Comparison of ENCODE assay signal across 18 cellular contexts in genomic region chr14:31770271-31770670, GRCh38.
DNase-seq lines count a peak whose midpoint lies in the region; ATAC-seq, FAIRE-seq and TF ChIP-seq lines count a peak whose summit lies in the region.
"Had no signal": no experiment of that assay in that cellular context is flagged by ENCODE, and none has a peak within 500 bp of the region (broad histone marks: within the 10 kb centered on the region; RNA-seq: fewer than 3 reads in every experiment).

No MANE protein-coding gene starts in this region.

- H3K27me3 ChIP-seq in GM12878 (replicated peaks in 1 of 2; ENCODE audit: control insufficient read depth in 2 of 2, insufficient read depth in 2 of 2, low read length in 1 of 2) (no peaks in the 10 kb centered on the region), left ventricle myocardium inferior (ENCODE audit: low read depth) (no peaks in the 10 kb centered on the region), thoracic aorta (replicated peaks; ENCODE audit: insufficient read depth) (no peaks in the 10 kb centered on the region), Caco-2 (replicated peaks; ENCODE audit: control insufficient read depth, insufficient read depth, low read length) (no peaks in the 10 kb centered on the region)

- no peak for TF ChIP-seq EP300 in GM12878 (IDR thresholded peaks at IDR 0.05; ENCODE audit: borderline replicate concordance in 1 of 2, control insufficient read depth in 1 of 2, low read depth in 2 of 2, low read length in 2 of 2)

- RAD21 ChIA-PET in GM12878 (lab: Charles Lee; ENCODE audit: unreplicated experiment) = no interaction called here

- FAIRE-seq in GM12878 (lab: Jason Lieb, UNC) = no peak

- in situ Hi-C loops in GM12878 (cut with MboI) = no loop called here

- no peak for TF ChIP-seq RAD21 in GM12878 (IDR thresholded peaks at IDR 0.05; ENCODE audit: insufficient read depth, low read depth, low read length)

- H3K4me1 Mint-ChIP-seq in activated naive CD8-positive, alpha-beta T cell treated with anti-CD3 and anti-CD28 coated beads, Interleukin-2, amount 50 U/mL, for 24 hours = peaks cover 7% of the 10 kb centered on the region
- H3K4me1 Mint-ChIP-seq in activated naive CD8-positive, alpha-beta T cell treated with anti-CD3 and anti-CD28 coated beads for 36 hours = peaks cover 3% of the 10 kb centered on the region
- H3K4me1 Mint-ChIP-seq in Caco-2 (ENCODE audit: low read depth, unreplicated experiment) = no peaks in the 10 kb centered on the region
- H3K4me1 Mint-ChIP-seq: H9, T-helper 17 cell had no signal

- DNase-seq in activated naive CD8-positive, alpha-beta T cell treated with anti-CD3 and anti-CD28 coated beads, Interleukin-2, amount 50 U/mL, for 24 hours = no peak
- no peak for DNase-seq in activated naive CD8-positive, alpha-beta T cell treated with anti-CD3 and anti-CD28 coated beads for 36 hours
- DNase-seq in GM12878 (ENCODE audit: low read depth, low spot score) (no peak), left ventricle myocardium inferior (no peak), thoracic aorta (ENCODE audit: low spot score) (peak; percentile 4), Caco-2 (no peak), iPS-NIHi7 (ENCODE audit: extremely low spot score) (no peak), DMS79 treated with DMSO at 0.1 percent for 48 hours (lab: John Stamatoyannopoulos, UW) (no peak)
- DNase-seq: activated CD4-positive, alpha-beta T cell treated with anti-CD3 and anti-CD28 coated beads, Interleukin-2, amount 50 U/mL, for 1 hour; activated T-cell treated with anti-CD3 and anti-CD28 coated beads, Interleukin-2, amount 50 U/mL, for 72 hours; anterior cingulate cortex; COR-L47; H9; NCI-H1092 treated with DMSO at 0.1 percent for 48 hours; NCI-H446; PC-9; T-helper 17 cell had no signal

- WGBS in GM12878 (ENCODE audit: insufficient coverage, insufficient replicate concordance, low lambda C conversion rate, missing lambda C conversion rate) = 85% methylated on average over 4 of the region's 4 CpGs

- TF ChIP-seq POLR2A in GM12878 (IDR thresholded peaks at IDR 0.05; ENCODE audit: low read depth, low read length) = no peak

- H3K27me3 Mint-ChIP-seq in activated naive CD8-positive, alpha-beta T cell treated with anti-CD3 and anti-CD28 coated beads, Interleukin-2, amount 50 U/mL, for 24 hours = no peaks in the 10 kb centered on the region
- H3K27me3 Mint-ChIP-seq in activated naive CD8-positive, alpha-beta T cell treated with anti-CD3 and anti-CD28 coated beads for 36 hours = no peaks in the 10 kb centered on the region
- no peaks in the 10 kb centered on the region for H3K27me3 Mint-ChIP-seq in Caco-2 (ENCODE audit: insufficient read depth, unreplicated experiment)
- H3K27me3 Mint-ChIP-seq: T-helper 17 cell had no signal

- no peak overlapping the region for H3K27ac Mint-ChIP-seq in activated naive CD8-positive, alpha-beta T cell treated with anti-CD3 and anti-CD28 coated beads, Interleukin-2, amount 50 U/mL, for 24 hours
- H3K27ac Mint-ChIP-seq in activated naive CD8-positive, alpha-beta T cell treated with anti-CD3 and anti-CD28 coated beads for 36 hours = no peak overlapping the region
- H3K27ac Mint-ChIP-seq in Caco-2 (ENCODE audit: unreplicated experiment) = no peak overlapping the region
- H3K27ac Mint-ChIP-seq: activated T-cell treated with anti-CD3 and anti-CD28 coated beads, Interleukin-2, amount 50 U/mL, for 72 hours; H9; T-helper 17 cell had no signal

- no peaks in the 10 kb centered on the region for H4K20me1 ChIP-seq in GM12878 (ENCODE audit: control insufficient read depth, insufficient read depth)

- H2AFZ ChIP-seq in GM12878 (ENCODE audit: control insufficient read depth, low read depth, low read length) = no peak overlapping the region
- H2AFZ ChIP-seq: PC-9 had no signal

- H3K36me3 Mint-ChIP-seq in activated naive CD8-positive, alpha-beta T cell treated with anti-CD3 and anti-CD28 coated beads, Interleukin-2, amount 50 U/mL, for 24 hours (ENCODE audit: low read depth) = peaks cover 4% of the 10 kb centered on the region
- peaks cover 16% of the 10 kb centered on the region for H3K36me3 Mint-ChIP-seq in activated naive CD8-positive, alpha-beta T cell treated with anti-CD3 and anti-CD28 coated beads for 36 hours
- no peaks in the 10 kb centered on the region for H3K36me3 Mint-ChIP-seq in Caco-2 (ENCODE audit: insufficient read depth, unreplicated experiment)

- ATAC-seq in activated naive CD8-positive, alpha-beta T cell treated with anti-CD3 and anti-CD28 coated beads, Interleukin-2, amount 50 U/mL, for 24 hours = peak; percentile 77
- ATAC-seq in GM12878 (no peak), thoracic aorta (ENCODE audit: insufficient number of reproducible peaks, low FRiP score, low read depth) (no peak)
- ATAC-seq: activated T-cell treated with anti-CD3 and anti-CD28 coated beads, Interleukin-2, amount 50 U/mL, for 72 hours; T-helper 17 cell had no signal

- SMC1A ChIA-PET in GM12878 (lab: Charles Lee; ENCODE audit: uncharacterized antibody, unreplicated experiment) = interaction anchor here (1.2 kb wide), 1 partner anchor 8 kb away, joined by 3 read pairs; no protein-coding TSS in a partner anchor

- H3K36me3 ChIP-seq in GM12878 (ENCODE audit: control insufficient read depth in 2 of 2, insufficient read depth in 2 of 2, low read length in 1 of 2) (no peaks in the 10 kb centered on the region), left ventricle myocardium inferior (no peaks in the 10 kb centered on the region), thoracic aorta (no peaks in the 10 kb centered on the region), Caco-2 (ENCODE audit: control insufficient read depth, insufficient read depth, low read length) (no peaks in the 10 kb centered on the region)

- H3K4me1 ChIP-seq in GM12878 (ENCODE audit: control insufficient read depth, insufficient read depth, low read length) (no peaks in the 10 kb centered on the region), left ventricle myocardium inferior (peaks cover 12% of the 10 kb centered on the region), thoracic aorta (ENCODE audit: control insufficient read depth in 1 of 2, low read depth in 2 of 2) (no peaks in the 10 kb centered on the region), Caco-2 (no peaks in the 10 kb centered on the region)

- BruUV-seq in GM12878 (replicated peaks; lab: Mats Ljungman, UMichigan) (no TSS peak), Caco-2 (replicated peaks; lab: Mats Ljungman, UMichigan) (no TSS peak)

- no peak overlapping the region for H3K4me2 ChIP-seq in GM12878 (ENCODE audit: control insufficient read depth, insufficient read depth)
- H3K4me2 ChIP-seq: PC-9, smooth muscle cell had no signal

- no peak overlapping the region for H3K4me3 ChIP-seq in GM12878
- H3K4me3 ChIP-seq in left ventricle myocardium inferior = no peak overlapping the region
- H3K4me3 ChIP-seq in thoracic aorta = no peak overlapping the region
- no peak overlapping the region for H3K4me3 ChIP-seq in Caco-2 (ENCODE audit: low read depth, low read length)
- H3K4me3 ChIP-seq: PC-9, smooth muscle cell had no signal

- no peak overlapping the region for H3K27ac ChIP-seq in GM12878 (ENCODE audit: control insufficient read depth, insufficient read depth)
- H3K27ac ChIP-seq in left ventricle myocardium inferior (replicated peaks) = peak overlapping the region; percentile 36
- no peak overlapping the region for H3K27ac ChIP-seq in thoracic aorta
- H3K27ac ChIP-seq: PC-9 had no signal

- intact Hi-C loops in GM12878 (cut with micrococcal nuclease; ENCODE audit: unreplicated experiment) = no loop called here
- intact Hi-C loops in left ventricle myocardium inferior (cut with micrococcal nuclease) = no loop called here
- intact Hi-C loops in Caco-2 (cut with micrococcal nuclease; ENCODE audit: unreplicated experiment) = no loop called here

- POLR2A ChIA-PET in GM12878 (lab: Charles Lee) (interaction anchor here (0.6 kb wide), 1 partner anchor 16 kb away, joined by 4 read pairs; no protein-coding TSS in a partner anchor), Caco-2 (lab: Charles Lee) (no interaction called here)

- peaks cover 7% of the 10 kb centered on the region for H3K9me3 Mint-ChIP-seq in activated naive CD8-positive, alpha-beta T cell treated with anti-CD3 and anti-CD28 coated beads, Interleukin-2, amount 50 U/mL, for 24 hours
- no peaks in the 10 kb centered on the region for H3K9me3 Mint-ChIP-seq in activated naive CD8-positive, alpha-beta T cell treated with anti-CD3 and anti-CD28 coated beads for 36 hours
- H3K9me3 Mint-ChIP-seq in Caco-2 (ENCODE audit: unreplicated experiment) = no peaks in the 10 kb centered on the region
- H3K9me3 Mint-ChIP-seq: activated T-cell treated with anti-CD3 and anti-CD28 coated beads, Interleukin-2, amount 50 U/mL, for 72 hours had no signal

- CTCF ChIA-PET in GM12878 (lab: Yijun Ruan, JAX) = no interaction called here
- CTCF ChIA-PET in Caco-2 (lab: Charles Lee) = no interaction called here

- TF ChIP-seq CTCF in GM12878 (IDR thresholded peaks at IDR 0.05 in 2 of 3, conservative IDR thresholded peaks at IDR 0.05 in 1 of 3; ENCODE audit: control insufficient read depth in 2 of 3, extremely low read depth in 1 of 3, insufficient read depth in 1 of 3, low read depth in 3 of 3, low read length in 3 of 3) (no peak), left ventricle myocardium inferior (IDR thresholded peaks at IDR 0.05; ENCODE audit: borderline replicate concordance) (no peak), thoracic aorta (IDR thresholded peaks at IDR 0.05) (no peak), Caco-2 (IDR thresholded peaks at IDR 0.05; ENCODE audit: insufficient read depth in 1 of 2, low read depth in 1 of 2, low read length in 1 of 2, severe bottlenecking in 1 of 2, unreplicated experiment in 1 of 2) (no peak)

- no peak overlapping the region for H3K4me3 Mint-ChIP-seq in activated naive CD8-positive, alpha-beta T cell treated with anti-CD3 and anti-CD28 coated beads, Interleukin-2, amount 50 U/mL, for 24 hours
- H3K4me3 Mint-ChIP-seq in activated naive CD8-positive, alpha-beta T cell treated with anti-CD3 and anti-CD28 coated beads for 36 hours = no peak overlapping the region
- H3K4me3 Mint-ChIP-seq in Caco-2 (ENCODE audit: unreplicated experiment) = no peak overlapping the region
- H3K4me3 Mint-ChIP-seq: activated T-cell treated with anti-CD3 and anti-CD28 coated beads, Interleukin-2, amount 50 U/mL, for 72 hours; H9; T-helper 17 cell had no signal

- H3K79me2 ChIP-seq in GM12878 (ENCODE audit: control insufficient read depth, insufficient read depth, low read length) = no peaks in the 10 kb centered on the region

- H3K9me3 ChIP-seq in GM12878 (replicated peaks; ENCODE audit: control insufficient read depth, insufficient read depth, low read length) = no peaks in the 10 kb centered on the region
- no peaks in the 10 kb centered on the region for H3K9me3 ChIP-seq in left ventricle myocardium inferior (replicated peaks)
- H3K9me3 ChIP-seq in thoracic aorta = no peaks in the 10 kb centered on the region
- no peaks in the 10 kb centered on the region for H3K9me3 ChIP-seq in Caco-2

- no peak overlapping the region for H3K9ac ChIP-seq in GM12878 (ENCODE audit: control insufficient read depth, insufficient read depth, low read length)

TF ChIP-seq in GM12878, 131 proteins besides CTCF, POLR2A, EP300 and RAD21 (continues in another document):
- peak; percentile 10; the same call in 1 of the 2 replicates for TF ChIP-seq JUNB (IDR thresholded peaks at IDR 0.05)
